ENCODE assay signal across 7 cellular contexts in genomic region chr10:71903617-71904250, GRCh38. TPM values are rescaled to one million over a fixed set of nuclear protein-coding genes. Genes with fewer than 3 reads are reported as not detected.
DNase-seq lines count a peak whose midpoint lies in the region; ATAC-seq, FAIRE-seq and TF ChIP-seq lines count a peak whose summit lies in the region.
"Not testable (repeated sequence)": the region's sequence is repeated elsewhere in the genome, so short reads cannot be mapped to it uniquely, and the experiment has no call there.

No MANE protein-coding gene starts in this region.

- peak; percentile 78 for FAIRE-seq in endothelial cell of umbilical vein (lab: Jason Lieb, UNC)

- intact Hi-C loops in endothelial cell of umbilical vein (cut with micrococcal nuclease); Right ventricle myocardium superior (cut with DNase I): not testable (repeated sequence)

- not testable (repeated sequence) for H3K79me1 ChIP-seq in mesenchymal stem cell (replicated peaks; ENCODE audit: low read length, poor library complexity, severe bottlenecking)

- not testable (repeated sequence) for H3K4me1 ChIP-seq in endothelial cell of umbilical vein (ENCODE audit: control insufficient read depth, extremely low read depth, insufficient read depth, low read length); mesenchymal stem cell (ENCODE audit: control insufficient read depth, insufficient read depth, low read depth, low read length)
- peaks cover 0 to 11% of the 10 kb centered on the region in 2 donors for H3K4me1 ChIP-seq in right atrium auricular region

- H3K27me3 ChIP-seq in brain microvascular endothelial cell (replicated peaks); endothelial cell of umbilical vein (ENCODE audit: control insufficient read depth in 2 of 2, insufficient read depth in 2 of 2, low read length in 2 of 2); right atrium auricular region; mesenchymal stem cell (ENCODE audit: control insufficient read depth in 1 of 2, insufficient read depth in 1 of 2, low read length in 2 of 2): not testable (repeated sequence)

- dilution Hi-C loops in endothelial cell of umbilical vein (cut with MboI; ENCODE audit: extremely low pct_ligation_motif_present, low sequenced_read_pairs): not testable (repeated sequence)

- H3K79me2 ChIP-seq in endothelial cell of umbilical vein (ENCODE audit: control insufficient read depth, insufficient read depth, low read length): not testable (repeated sequence)

- not testable (repeated sequence) for H4K91ac ChIP-seq in mesenchymal stem cell (ENCODE audit: low read length)

- not testable (repeated sequence) for H4K20me1 ChIP-seq in endothelial cell of umbilical vein (replicated peaks; ENCODE audit: control insufficient read depth, extremely low read depth, insufficient read depth, low read length)

- not testable (repeated sequence) for H3K4me3 ChIP-seq in brain microvascular endothelial cell (ENCODE audit: low read depth, low read length); endothelial cell of umbilical vein (replicated peaks in 1 of 3; ENCODE audit: insufficient read depth in 1 of 3, low read depth in 1 of 3, low read length in 3 of 3); right atrium auricular region; mesenchymal stem cell (ENCODE audit: insufficient read depth in 1 of 2, low read depth in 1 of 2, low read length in 2 of 2)

- H3K4me2 ChIP-seq in endothelial cell of umbilical vein (ENCODE audit: insufficient read depth, low read length); mesenchymal stem cell (ENCODE audit: low read length, poor library complexity, severe bottlenecking): not testable (repeated sequence)

- H2AK5ac ChIP-seq in mesenchymal stem cell (ENCODE audit: low read length, severe bottlenecking): not testable (repeated sequence)

- H3K9me3 Mint-ChIP-seq in HFFc6: not testable (repeated sequence)

- H3K9me1 ChIP-seq in endothelial cell of umbilical vein (replicated peaks; ENCODE audit: control insufficient read depth, extremely low read depth, insufficient read depth, low read length): not testable (repeated sequence)

- H3K4me1 Mint-ChIP-seq in HFFc6 (ENCODE audit: low read depth): not testable (repeated sequence)

- H3K18ac ChIP-seq in mesenchymal stem cell (ENCODE audit: low read depth in 1 of 2, low read length in 2 of 2): not testable (repeated sequence)

- H2AFZ ChIP-seq in endothelial cell of umbilical vein (ENCODE audit: low read depth, low read length): peak overlapping the region; percentile 98
- H2AFZ ChIP-seq in mesenchymal stem cell (ENCODE audit: low read depth, low read length): not testable (repeated sequence)

- H3K27ac ChIP-seq in brain microvascular endothelial cell; endothelial cell of umbilical vein (ENCODE audit: insufficient read depth, low read depth, low read length); mesenchymal stem cell (ENCODE audit: low read length, poor library complexity, severe bottlenecking): not testable (repeated sequence)
- peak overlapping the region; percentile 32 to 72 for H3K27ac ChIP-seq in right atrium auricular region

- DNase-seq in Daoy (ENCODE audit: low read depth) (peak; percentile 10), HFFc6 (peak; percentile 27), brain microvascular endothelial cell (peak; percentile 5), endothelial cell of umbilical vein (ENCODE audit: low read depth, low spot score) (peak; percentile 28), mesenchymal stem cell (peak; percentile 30)
- not testable (repeated sequence) for DNase-seq in Right ventricle myocardium superior; right atrium auricular region (ENCODE audit: low spot score)

- H3K36me3 ChIP-seq in brain microvascular endothelial cell (replicated peaks); endothelial cell of umbilical vein (ENCODE audit: control insufficient read depth in 2 of 2, extremely low read depth in 1 of 2, insufficient read depth in 2 of 2, low read length in 2 of 2); right atrium auricular region; mesenchymal stem cell (ENCODE audit: control insufficient read depth in 1 of 2, insufficient read depth in 2 of 2, low read depth in 1 of 2, low read length in 2 of 2): not testable (repeated sequence)

- not testable (repeated sequence) for H3K14ac ChIP-seq in mesenchymal stem cell (ENCODE audit: low read length in 2 of 2)

- POLR2A ChIA-PET in endothelial cell of umbilical vein (lab: Charles Lee): interaction anchor here (0.6 kb wide), 1 partner anchor 35 kb away, joined by 4 read pairs; no protein-coding TSS in a partner anchor

- H3K4ac ChIP-seq in mesenchymal stem cell (ENCODE audit: low read depth in 1 of 2, low read length in 2 of 2): not testable (repeated sequence)

- peak overlapping the region; percentile 53; the same call in 1 of the 2 replicates for H3K27ac Mint-ChIP-seq in HFFc6

- H2BK15ac ChIP-seq in mesenchymal stem cell (ENCODE audit: low read depth, poor library complexity, severe bottlenecking): not testable (repeated sequence)

- not testable (repeated sequence) for H2BK5ac ChIP-seq in mesenchymal stem cell (ENCODE audit: low read depth, low read length, poor library complexity, severe bottlenecking)

- not testable (repeated sequence) for TF ChIP-seq CTCF in HFFc6 (IDR thresholded peaks at IDR 0.05); brain microvascular endothelial cell (IDR thresholded peaks at IDR 0.05; ENCODE audit: low read depth, low read length, missing control alignments); endothelial cell of umbilical vein (IDR thresholded peaks at IDR 0.05; ENCODE audit: extremely low read depth in 1 of 2, insufficient read depth in 1 of 2, low read depth in 1 of 2, low read length in 2 of 2); right atrium auricular region (IDR thresholded peaks at IDR 0.05)

- not testable (repeated sequence) for H2BK12ac ChIP-seq in mesenchymal stem cell (ENCODE audit: low read length in 2 of 2)

- WGBS in mesenchymal stem cell: 86% methylated on average over 11 of the region's 13 CpGs

- peak overlapping the region; percentile 30; the same call in 1 of the 2 replicates for H3K4me3 Mint-ChIP-seq in HFFc6

- H3K9ac ChIP-seq in endothelial cell of umbilical vein (replicated peaks; ENCODE audit: extremely low read depth, insufficient read depth, low read length) (peak overlapping the region; percentile 37), mesenchymal stem cell (ENCODE audit: low read length) (peak overlapping the region; percentile 60)

- not testable (repeated sequence) for H2BK120ac ChIP-seq in mesenchymal stem cell (ENCODE audit: low read depth, low read length)

- peak; percentile 80 for ATAC-seq in Right ventricle myocardium superior (ENCODE audit: poor library complexity)

- in situ Hi-C loops in brain microvascular endothelial cell (cut with HindIII; ENCODE audit: low pct_ligation_motif_present, low sequenced_read_pairs): not testable (repeated sequence)

- H3K23ac ChIP-seq in mesenchymal stem cell (ENCODE audit: low read length in 2 of 2): not testable (repeated sequence)

- not testable (repeated sequence) for BruUV-seq in endothelial cell of umbilical vein (replicated peaks; lab: Mats Ljungman, UMichigan)

- H4K8ac ChIP-seq in mesenchymal stem cell (ENCODE audit: low read length): not testable (repeated sequence)

- CTCF ChIA-PET in endothelial cell of umbilical vein (lab: Charles Lee): interaction anchor here (0.6 to 4.8 kb wide), 7 partner anchors 7 to 371 kb away, joined by 3 to 46 read pairs (median 7); no protein-coding TSS in a partner anchor

- not testable (repeated sequence) for H3K9me3 ChIP-seq in endothelial cell of umbilical vein (replicated peaks; ENCODE audit: control insufficient read depth, insufficient read depth, low read length); right atrium auricular region; mesenchymal stem cell (ENCODE audit: control insufficient read depth, low read length)

- H3K36me3 Mint-ChIP-seq in HFFc6 (ENCODE audit: low read depth): not testable (repeated sequence)

- TF ChIP-seq POLR2A in endothelial cell of umbilical vein (IDR thresholded peaks at IDR 0.05; ENCODE audit: low read depth, low read length): not testable (repeated sequence)

- H3K27me3 Mint-ChIP-seq in HFFc6 (ENCODE audit: insufficient read depth): peaks cover 16% of the 10 kb centered on the region

TF ChIP-seq in endothelial cell of umbilical vein, 7 proteins besides CTCF, POLR2A, EP300 and RAD21:
- TF ChIP-seq JUN (IDR thresholded peaks at IDR 0.05; ENCODE audit: borderline replicate concordance, insufficient read depth, insufficient read length, low read depth): peak; percentile 14

RNA-seq across cellular contexts. Expression of gene PSAP, which starts 52.7 kb away (rescaled TPM):
- total RNA-seq in Daoy (2014; rRNA removed; shearing (Covaris generic)): 155 and 187 TPM in 2 replicates
- total RNA-seq in HFFc6 (2021; fragmentation: NEBNext Ultra II Directional; extraction: Animal tissue kit (Norgen Biotek cat#: 25700)): 100 to 1,000 TPM; 375 to 549 (median 404) TPM
- total RNA-seq in endothelial cell of umbilical vein: 623 and 644 TPM in 2 replicates
- 1,415 and 1,476 TPM in 2 replicates for polyA plus RNA-seq in endothelial cell of umbilical vein
- 1,082 and 1,116 TPM in 2 replicates for polyA plus RNA-seq in endothelial cell of umbilical vein (2011; cell fraction: cytosol; rRNA removed)
- 878 and 886 TPM in 2 replicates for polyA plus RNA-seq in endothelial cell of umbilical vein (2011; cell fraction: nucleus; rRNA removed)
- polyA plus RNA-seq in endothelial cell of umbilical vein (2012): 996 and 1,574 TPM in 2 replicates
- polyA minus RNA-seq in endothelial cell of umbilical vein: 787 and 997 TPM in 2 replicates
- 191 TPM for polyA minus RNA-seq in endothelial cell of umbilical vein (2011; cell fraction: cytosol; rRNA and poly(A)+ RNA removed)
- 216 and 227 TPM in 2 replicates for polyA minus RNA-seq in endothelial cell of umbilical vein (2011; cell fraction: nucleus; rRNA and poly(A)+ RNA removed)
- total RNA-seq in Right ventricle myocardium superior: 1,816 TPM
- total RNA-seq in right atrium auricular region: 1,000 to 10,000 TPM; 1,145 to 1,486 TPM
- polyA plus RNA-seq in mesenchymal stem cell (2013, experiment 1 of 2): 688 TPM
- polyA plus RNA-seq in mesenchymal stem cell (2013, experiment 2 of 2): 698 TPM
